In the genomic region with DNA sequence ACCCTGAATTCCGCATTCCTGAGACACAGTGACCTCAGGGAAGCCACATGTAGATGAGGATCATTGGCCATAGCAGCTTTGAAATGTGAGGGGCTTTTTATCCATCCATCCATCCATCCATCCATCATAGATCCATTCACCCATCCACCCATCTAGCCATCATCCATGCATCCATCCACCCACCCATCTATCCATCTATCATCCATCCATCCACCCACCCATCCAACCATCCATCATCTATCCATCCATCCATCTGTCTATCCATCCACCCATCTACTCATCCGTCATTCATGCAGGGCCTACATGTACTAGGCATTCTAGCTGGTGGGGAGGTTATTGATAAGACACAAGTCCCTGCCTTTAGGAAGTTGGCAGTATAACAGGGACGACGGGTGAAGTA, we compare ENCODE assay signal across 18 cellular contexts. TPM values are rescaled to one million over a fixed set of nuclear protein-coding genes. Genes with fewer than 3 reads are reported as not detected.
"Had no signal": no experiment of that assay in that cellular context is flagged by ENCODE, and none has a peak within 500 bp of the region (broad histone marks: within the 10 kb centered on the region; RNA-seq: fewer than 3 reads in every experiment).

No MANE protein-coding gene starts in this region.

- H3K9me3 ChIP-seq: neutrophil had no signal

- H3K27ac Mint-ChIP-seq: activated B cell treated with CpG ODN at 0.5 μM for 24 hours; activated CD4-positive, alpha-beta T cell treated with anti-CD3 and anti-CD28 coated beads, Interleukin-2, amount 10 ng/mL, durations not matched to agents 24 days and 14 days; activated naive CD8-positive, alpha-beta T cell treated with anti-CD3 and anti-CD28 coated beads for 36 hours; activated T-cell treated with anti-CD3 and anti-CD28 coated beads, Interleukin-2, amount 50 U/mL, for 72 hours; stimulated activated naive CD8-positive, alpha-beta T cell treated with anti-CD3 and anti-CD28 coated beads, Interleukin-15, Interleukin-2, amounts not matched to agents 100 ng/mL and 50 ng/mL, for 24 hours had no signal

- ATAC-seq: naive thymus-derived CD8-positive, alpha-beta T cell had no signal

- H3K36me3 Mint-ChIP-seq: activated naive CD8-positive, alpha-beta T cell treated with anti-CD3 and anti-CD28 coated beads for 36 hours; brain had no signal

- H3K36me3 ChIP-seq: neutrophil had no signal

- H3K4me3 Mint-ChIP-seq: activated B cell treated with CpG ODN at 0.5 μM for 24 hours; activated CD4-positive, alpha-beta T cell treated with anti-CD3 and anti-CD28 coated beads, Interleukin-2, amount 10 ng/mL, durations not matched to agents 24 days and 14 days; activated naive CD8-positive, alpha-beta T cell treated with anti-CD3 and anti-CD28 coated beads for 36 hours; activated T-cell treated with anti-CD3 and anti-CD28 coated beads, Interleukin-2, amount 50 U/mL, for 72 hours; brain; naive thymus-derived CD8-positive, alpha-beta T cell; stimulated activated naive CD8-positive, alpha-beta T cell treated with anti-CD3 and anti-CD28 coated beads, Interleukin-15, Interleukin-2, amounts not matched to agents 100 ng/mL and 50 ng/mL, for 24 hours had no signal

- H3K27me3 Mint-ChIP-seq: stimulated activated naive CD8-positive, alpha-beta T cell treated with anti-CD3 and anti-CD28 coated beads, Interleukin-15, Interleukin-2, amounts not matched to agents 100 ng/mL and 50 ng/mL, for 24 hours had no signal

- DNase-seq: activated B cell treated with CpG ODN at 0.5 μM for 24 hours; activated CD4-positive, alpha-beta T cell treated with anti-CD3 and anti-CD28 coated beads, Interleukin-2, amount 10 ng/mL, durations not matched to agents 24 days and 14 days; activated CD8-positive, alpha-beta memory T cell treated with anti-CD3 and anti-CD28 coated beads, Interleukin-2, amount 50 U/mL, for 48 hours; activated gamma-delta T cell treated with Interleukin-2 at 50 U/mL for 16 hours; activated naive CD8-positive, alpha-beta T cell treated with anti-CD3 and anti-CD28 coated beads for 36 hours; activated T-cell treated with anti-CD3 and anti-CD28 coated beads, Interleukin-2, amount 50 U/mL, for 72 hours; effector memory CD4-positive, alpha-beta T cell; naive thymus-derived CD8-positive, alpha-beta T cell; SW 1271 had no signal

- H3K27ac ChIP-seq: neutrophil had no signal

- H3K27me3 ChIP-seq: neutrophil had no signal

- H3K4me1 Mint-ChIP-seq: activated B cell treated with CpG ODN at 0.5 μM for 24 hours; activated naive CD8-positive, alpha-beta T cell treated with anti-CD3 and anti-CD28 coated beads for 36 hours had no signal

- H3K9me3 Mint-ChIP-seq: activated B cell treated with CpG ODN at 0.5 μM for 24 hours; activated CD4-positive, alpha-beta T cell treated with anti-CD3 and anti-CD28 coated beads, Interleukin-2, amount 10 ng/mL, durations not matched to agents 24 days and 14 days; activated naive CD8-positive, alpha-beta T cell treated with anti-CD3 and anti-CD28 coated beads for 36 hours; activated T-cell treated with anti-CD3 and anti-CD28 coated beads, Interleukin-2, amount 50 U/mL, for 72 hours; stimulated activated naive CD8-positive, alpha-beta T cell treated with anti-CD3 and anti-CD28 coated beads, Interleukin-15, Interleukin-2, amounts not matched to agents 100 ng/mL and 50 ng/mL, for 24 hours had no signal

RNA-seq across cellular contexts. Expression of gene CEBPE, which starts 27.9 kb away (rescaled TPM):
- total RNA-seq: glomerular endothelial cell, left ventricle myocardium superior, right cardiac atrium, SK-MEL-5 had no signal
- polyA plus RNA-seq: right cardiac atrium had no signal

RNA-seq across cellular contexts. Expression of gene SLC7A8, which starts 36.5 kb away (rescaled TPM):
- total RNA-seq: activated CD4-positive, alpha-beta T cell treated with anti-CD3 and anti-CD28 coated beads, Interleukin-2, amount 10 ng/mL, durations not matched to agents 24 days and 14 days had no signal

RNA-seq across cellular contexts. Expression of gene CIROP, which starts 42.2 kb away (rescaled TPM):
- total RNA-seq: activated B cell treated with CpG ODN at 0.5 μM for 24 hours; activated CD4-positive, alpha-beta T cell treated with anti-CD3 and anti-CD28 coated beads, Interleukin-2, amount 10 ng/mL, durations not matched to agents 24 days and 14 days; activated naive CD8-positive, alpha-beta T cell treated with anti-CD3 and anti-CD28 coated beads for 36 hours; activated T-cell treated with anti-CD3 and anti-CD28 coated beads, Interleukin-2, amount 50 U/mL, for 72 hours; glomerular endothelial cell; left ventricle myocardium superior; mucosa of gallbladder; naive thymus-derived CD8-positive, alpha-beta T cell; right cardiac atrium; SK-MEL-5; T-helper 2 cell treated with Interferon-gamma antibody and Interleukin-4, amounts not matched to agents 100 ng/mL and 5 ng/mL, for 36 hours had no signal
- polyA plus RNA-seq: naive thymus-derived CD8-positive, alpha-beta T cell; right cardiac atrium had no signal
